10 cellular contexts compared by ENCODE assay signal in the genomic region with DNA sequence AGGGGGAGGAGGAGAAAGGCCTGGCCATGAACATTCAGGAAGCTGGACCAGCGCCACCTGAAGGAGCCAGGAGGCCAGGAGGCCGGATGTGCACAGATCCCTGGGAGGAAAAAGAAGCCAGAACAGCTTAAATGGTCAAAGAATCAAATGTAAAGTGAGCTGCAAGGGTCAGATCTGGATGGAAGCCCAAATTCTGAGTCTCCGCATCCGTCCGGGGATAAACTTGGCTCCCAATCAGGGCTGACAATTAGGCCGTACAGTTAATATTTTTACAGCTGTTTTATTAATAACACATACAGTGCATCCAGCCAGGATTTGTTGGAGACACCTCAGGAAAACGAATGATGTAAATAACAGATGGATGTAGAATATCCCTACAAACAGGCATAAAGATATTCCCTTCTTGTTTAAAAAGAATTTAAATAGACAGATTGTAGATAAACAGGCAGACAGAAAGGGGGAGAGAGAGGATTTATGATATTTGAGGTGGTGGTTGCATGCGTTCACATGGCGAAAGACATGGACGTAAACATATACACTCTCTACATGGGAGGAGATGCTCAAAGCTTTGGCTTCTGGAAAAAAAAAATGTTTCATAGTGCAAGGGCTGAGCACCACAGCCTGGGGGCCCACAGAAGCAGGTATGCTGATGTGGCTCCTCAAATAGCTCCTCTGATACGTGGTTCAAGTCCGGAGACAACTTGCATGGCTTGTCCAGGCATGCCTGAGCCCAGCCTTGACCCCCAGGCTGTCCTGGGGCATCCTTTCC.
DNase-seq lines count a peak whose midpoint lies in the region; ATAC-seq and TF ChIP-seq lines count a peak whose summit lies in the region.
"Had no signal": no experiment of that assay in that cellular context is flagged by ENCODE, and none has a peak within 500 bp of the region (broad histone marks: within the 10 kb centered on the region; RNA-seq: fewer than 3 reads in every experiment).

No MANE protein-coding gene starts in this region.

- no peak overlapping the region for H3K4me3 Mint-ChIP-seq in HFFc6
- H3K4me3 Mint-ChIP-seq: CD4-positive, CD25-positive, alpha-beta regulatory T cell had no signal

- H3K36me3 ChIP-seq in osteoblast (ENCODE audit: insufficient read depth, low read length) (no peaks in the 10 kb centered on the region), tibial artery (no peaks in the 10 kb centered on the region)

- peak overlapping the region; percentile 14; the same call in 1 of the 2 replicates for H3K27ac Mint-ChIP-seq in HFFc6
- H3K27ac Mint-ChIP-seq: CD4-positive, CD25-positive, alpha-beta regulatory T cell had no signal

- H3K79me2 ChIP-seq in osteoblast (ENCODE audit: insufficient read depth, low read length) = no peaks in the 10 kb centered on the region

- no peaks in the 10 kb centered on the region for H3K9me3 Mint-ChIP-seq in HFFc6

- H3K4me1 ChIP-seq in osteoblast (ENCODE audit: insufficient read depth, low read length) (peaks cover 2% of the 10 kb centered on the region), tibial artery (peaks cover 0 to 3% (median 0%) of the 10 kb centered on the region in 4 donors)

- H3K27me3 ChIP-seq in osteoblast (ENCODE audit: insufficient read depth, low read length) (no peaks in the 10 kb centered on the region), tibial artery (no peaks in the 10 kb centered on the region)

- DNase-seq in HFFc6 (no peak), Right ventricle myocardium superior (peak; percentile 74), osteoblast (ENCODE audit: insufficient read length, low spot score, missing footprints) (no peak), HUDEP-2 (lab: John Stamatoyannopoulos, UW; ENCODE audit: unreplicated experiment in 76 of 76) (no peak), tibial artery (no peak), kidney glomerular epithelial cell (lab: John Stamatoyannopoulos, UW) (no peak)
- DNase-seq: CD4-positive, CD25-positive, alpha-beta regulatory T cell; central memory CD4-positive, alpha-beta T cell had no signal

- no peak overlapping the region for H3K4me2 ChIP-seq in osteoblast (ENCODE audit: insufficient read depth, low read length)

- H3K27ac ChIP-seq in angular gyrus (ENCODE audit: low read depth, low read length) (peak overlapping the region; percentile 59), osteoblast (ENCODE audit: low read depth, low read length) (no peak overlapping the region), tibial artery (no peak overlapping the region)

- no peaks in the 10 kb centered on the region for H3K27me3 Mint-ChIP-seq in HFFc6 (ENCODE audit: insufficient read depth)
- H3K27me3 Mint-ChIP-seq: CD4-positive, CD25-positive, alpha-beta regulatory T cell had no signal

- peaks cover 48% of the 10 kb centered on the region for H3K4me1 Mint-ChIP-seq in HFFc6 (ENCODE audit: low read depth)
- H3K4me1 Mint-ChIP-seq: CD4-positive, CD25-positive, alpha-beta regulatory T cell had no signal

- no peak overlapping the region for H3K4me3 ChIP-seq in osteoblast (ENCODE audit: insufficient read depth, low read length)
- no peak overlapping the region for H3K4me3 ChIP-seq in tibial artery

- H3K36me3 Mint-ChIP-seq in HFFc6 (ENCODE audit: low read depth) = no peaks in the 10 kb centered on the region
- H3K36me3 Mint-ChIP-seq: CD4-positive, CD25-positive, alpha-beta regulatory T cell had no signal

- ATAC-seq in Right ventricle myocardium superior (ENCODE audit: poor library complexity) (peak; percentile 72), GM21786 (IDR thresholded peaks at IDR 0.05; ENCODE audit: unreplicated experiment) (no peak)

- H3K9me3 ChIP-seq in osteoblast (ENCODE audit: low read depth, low read length) (no peaks in the 10 kb centered on the region), tibial artery (no peaks in the 10 kb centered on the region)

- TF ChIP-seq CTCF in HFFc6 (IDR thresholded peaks at IDR 0.05) (0 out of 2 replicates have a peak, but pooled peaks have one; percentile 11), osteoblast (IDR thresholded peaks at IDR 0.05; ENCODE audit: extremely low read depth, low read depth, low read length) (no peak), tibial artery (IDR thresholded peaks at IDR 0.05) (no peak)

- no peaks in the 10 kb centered on the region for H4K20me1 ChIP-seq in osteoblast (ENCODE audit: insufficient read depth, low read length)

- peak overlapping the region; percentile 48 for H2AFZ ChIP-seq in osteoblast (ENCODE audit: low read length)

- intact Hi-C loops in Right ventricle myocardium superior (cut with DNase I) = no loop called here
- intact Hi-C loops in tibial artery (cut with DNase I; ENCODE audit: low total_unique reads) = no loop called here
